Comparison of ENCODE assay signal across 1 cellular context in genomic region chr21:33268736-33269441, GRCh38.
TF ChIP-seq lines count a peak whose summit lies in the region.

No MANE protein-coding gene starts in this region.

TF ChIP-seq in SK-N-SH, 30 proteins besides CTCF, POLR2A, EP300 and RAD21 (continued from another document):
- TF ChIP-seq NRF1 (IDR thresholded peaks at IDR 0.05; ENCODE audit: low read depth, low read length): no peak
- TF ChIP-seq GATA2 (CRISPR knock-in tag; IDR thresholded peaks at IDR 0.05): no peak
- TF ChIP-seq RCOR1 (IDR thresholded peaks at IDR 0.05; ENCODE audit: low read length): no peak
- TF ChIP-seq RFX5 (IDR thresholded peaks at IDR 0.05; ENCODE audit: low read length): no peak
- TF ChIP-seq TAF1 (IDR thresholded peaks at IDR 0.05; ENCODE audit: borderline replicate concordance, low read depth, low read length): no peak
- TF ChIP-seq YY1 (IDR thresholded peaks at IDR 0.05; ENCODE audit: low read depth): no peak
- no peak for TF ChIP-seq TCF12 (IDR thresholded peaks at IDR 0.05)
- no peak for TF ChIP-seq FOXM1 (IDR thresholded peaks at IDR 0.05; ENCODE audit: low read depth)
